21 cellular contexts compared by ENCODE assay signal in genomic region chr9:133854048-133854447, GRCh38.
"Had no signal": no experiment of that assay in that cellular context is flagged by ENCODE, and none has a peak within 500 bp of the region (broad histone marks: within the 10 kb centered on the region; RNA-seq: fewer than 3 reads in every experiment).

No MANE protein-coding gene starts in this region.

- H3K36me3 Mint-ChIP-seq: activated naive CD4-positive, alpha-beta T cell treated with anti-CD3 and anti-CD28 coated beads, Interleukin-2, amount 50 U/mL, for 24 hours; naive thymus-derived CD8-positive, alpha-beta T cell; stimulated activated effector memory CD8-positive, alpha-beta T cell treated with anti-CD3 and anti-CD28 coated beads, Interleukin-12 subunit alpha, Interleukin-12 subunit beta, amount 100 ng/mL, for 72 hours had no signal

- H3K36me3 ChIP-seq: brain microvascular endothelial cell, left ventricle myocardium inferior, neutrophil, ovary, thoracic aorta had no signal

- H3K4me3 Mint-ChIP-seq: activated naive CD4-positive, alpha-beta T cell treated with anti-CD3 and anti-CD28 coated beads, Interleukin-2, amount 50 U/mL, for 24 hours; mesothelial cell of epicardium; naive thymus-derived CD8-positive, alpha-beta T cell; stimulated activated effector memory CD8-positive, alpha-beta T cell treated with anti-CD3 and anti-CD28 coated beads, Interleukin-12 subunit alpha, Interleukin-12 subunit beta, amount 100 ng/mL, for 72 hours; T-helper 1 cell treated with Interleukin-12 subunit alpha and Interleukin-12 subunit beta and Interleukin-4 antibody, amounts not matched to agents 30 μg/mL and 1 μg/mL, for 36 hours had no signal

- DNase-seq: activated gamma-delta T cell treated with Interleukin-2 at 50 U/mL for 16 hours; activated T-cell treated with anti-CD3 and anti-CD28 coated beads, Interleukin-2, amount 50 U/mL, for 1 hour; aorta; brain microvascular endothelial cell; central memory CD4-positive, alpha-beta T cell; effector memory CD4-positive, alpha-beta T cell; foreskin melanocyte; hippocampal formation; left ventricle myocardium inferior; mammary epithelial cell; naive thymus-derived CD8-positive, alpha-beta T cell; ovary; stimulated activated CD4-positive, alpha-beta T cell treated with anti-CD3 and anti-CD28 coated beads, Interleukin-1b, Interleukin-23, amount 100 ng/mL, for 48 hours had no signal

- H3K9me3 ChIP-seq: left ventricle myocardium inferior, neutrophil, ovary, thoracic aorta had no signal

- H3K27ac Mint-ChIP-seq: activated naive CD4-positive, alpha-beta T cell treated with anti-CD3 and anti-CD28 coated beads, Interleukin-2, amount 50 U/mL, for 24 hours; stimulated activated effector memory CD8-positive, alpha-beta T cell treated with anti-CD3 and anti-CD28 coated beads, Interleukin-12 subunit alpha, Interleukin-12 subunit beta, amount 100 ng/mL, for 72 hours; T-helper 1 cell treated with Interleukin-12 subunit alpha and Interleukin-12 subunit beta and Interleukin-4 antibody, amounts not matched to agents 30 μg/mL and 1 μg/mL, for 36 hours had no signal

- H3K27me3 Mint-ChIP-seq: activated naive CD4-positive, alpha-beta T cell treated with anti-CD3 and anti-CD28 coated beads, Interleukin-2, amount 50 U/mL, for 24 hours had no signal

- H3K27ac ChIP-seq: brain microvascular endothelial cell, left ventricle myocardium inferior, ovary, thoracic aorta had no signal

- H3K9me3 Mint-ChIP-seq: activated naive CD4-positive, alpha-beta T cell treated with anti-CD3 and anti-CD28 coated beads, Interleukin-2, amount 50 U/mL, for 24 hours; mesothelial cell of epicardium; naive thymus-derived CD8-positive, alpha-beta T cell; stimulated activated effector memory CD8-positive, alpha-beta T cell treated with anti-CD3 and anti-CD28 coated beads, Interleukin-12 subunit alpha, Interleukin-12 subunit beta, amount 100 ng/mL, for 72 hours; T-helper 1 cell treated with Interleukin-12 subunit alpha and Interleukin-12 subunit beta and Interleukin-4 antibody, amounts not matched to agents 30 μg/mL and 1 μg/mL, for 36 hours had no signal

- ATAC-seq: esophagus mucosa; naive thymus-derived CD8-positive, alpha-beta T cell; right cardiac atrium; stimulated activated effector memory CD8-positive, alpha-beta T cell treated with anti-CD3 and anti-CD28 coated beads, Interleukin-12 subunit alpha, Interleukin-12 subunit beta, amount 100 ng/mL, for 72 hours had no signal

- H3K4me3 ChIP-seq: left ventricle myocardium inferior, ovary, thoracic aorta had no signal

- H3K27me3 ChIP-seq: brain microvascular endothelial cell, neutrophil, ovary had no signal

- H3K4me1 Mint-ChIP-seq: activated naive CD4-positive, alpha-beta T cell treated with anti-CD3 and anti-CD28 coated beads, Interleukin-2, amount 50 U/mL, for 24 hours; stimulated activated effector memory CD8-positive, alpha-beta T cell treated with anti-CD3 and anti-CD28 coated beads, Interleukin-12 subunit alpha, Interleukin-12 subunit beta, amount 100 ng/mL, for 72 hours had no signal
